8 cellular contexts compared by ENCODE assay signal in genomic region chr21:16082038-16082816, GRCh38.
A peak's percentile ranks its signal among the peaks of the same experiment; 100 is the strongest.
DNase-seq lines count a peak whose midpoint lies in the region; TF ChIP-seq lines count a peak whose summit lies in the region.

No MANE protein-coding gene starts in this region.

- H3K4me1 Mint-ChIP-seq in chondrocyte (ENCODE audit: low read depth) (peaks cover 24% of the 10 kb centered on the region), nephron progenitor cell (peaks cover 15% of the 10 kb centered on the region)

- peak overlapping the region; percentile 15; the same call in 1 of the 2 replicates for H3K4me3 ChIP-seq in GM12865 (ENCODE audit: low read depth, low read length)

- H3K27ac Mint-ChIP-seq in chondrocyte (ENCODE audit: unreplicated experiment) (no peak overlapping the region), nephron progenitor cell (no peak overlapping the region)

- no peaks in the 10 kb centered on the region for H3K27me3 Mint-ChIP-seq in chondrocyte (ENCODE audit: low read depth)
- no peaks in the 10 kb centered on the region for H3K27me3 Mint-ChIP-seq in nephron progenitor cell (ENCODE audit: low read depth, poor library complexity)

- no peaks in the 10 kb centered on the region for H3K36me3 Mint-ChIP-seq in chondrocyte (ENCODE audit: low read depth)
- H3K36me3 Mint-ChIP-seq in nephron progenitor cell (ENCODE audit: low read depth), result no peaks in the 10 kb centered on the region

- H3K4me3 Mint-ChIP-seq in chondrocyte (ENCODE audit: unreplicated experiment) (no peak overlapping the region), nephron progenitor cell (no peak overlapping the region)

- no peaks in the 10 kb centered on the region for H3K9me3 Mint-ChIP-seq in chondrocyte (ENCODE audit: low read depth)
- peaks cover 6% of the 10 kb centered on the region for H3K9me3 Mint-ChIP-seq in nephron progenitor cell

- DNase-seq in GM12865 (ENCODE audit: low read depth), result peak; percentile 3
- peak; percentile 2 for DNase-seq in NCI-H1105 (lab: John Stamatoyannopoulos, UW)
- DNase-seq in chondrocyte (ENCODE audit: low spot score), result no peak
- no peak for DNase-seq in nephron progenitor cell
- DNase-seq in DMS153 treated with DMSO at 0.1 percent for 48 hours (lab: John Stamatoyannopoulos, UW; ENCODE audit: unreplicated experiment), result no peak
- DNase-seq in stimulated activated CD4-positive, alpha-beta T cell treated with anti-CD3 and anti-CD28 coated beads, Interleukin-2, amount 100 ng/mL, for 24 hours, result no peak
- no peak for DNase-seq in DMS79 (lab: John Stamatoyannopoulos, UW)
- no peak for DNase-seq in Ammon's horn (ENCODE audit: low spot score)

- peak; percentile 18 for TF ChIP-seq CTCF in GM12865 (IDR thresholded peaks at IDR 0.05; ENCODE audit: insufficient read depth, low read depth, low read length, missing control alignments)
- peak; percentile 88 for TF ChIP-seq CTCF in chondrocyte (IDR thresholded peaks at IDR 0.05)
- peak; percentile 38 for TF ChIP-seq CTCF in nephron progenitor cell (IDR thresholded peaks at IDR 0.05)

Comparison
In these comparisons a context has a peak if more than half of its experiments do, and no peak if none do; other contexts are left out.
1. DNase-seq: peak in GM12865 (single experiment) and NCI-H1105 (single experiment); none in chondrocyte (single experiment), nephron progenitor cell (single experiment), DMS153 treated with DMSO at 0.1 percent for 48 hours (single experiment), stimulated activated CD4-positive, alpha-beta T cell treated with anti-CD3 and anti-CD28 coated beads, Interleukin-2, amount 100 ng/mL, for 24 hours (0 of 2), DMS79 (single experiment) and Ammon's horn (single experiment).
2. CTCF ChIP-seq: peak in every context shown above with its lines; median percentile 88 in chondrocyte; 38 in nephron progenitor cell; 18 in GM12865.